ENCODE assay signal across 20 cellular contexts in the genomic region with DNA sequence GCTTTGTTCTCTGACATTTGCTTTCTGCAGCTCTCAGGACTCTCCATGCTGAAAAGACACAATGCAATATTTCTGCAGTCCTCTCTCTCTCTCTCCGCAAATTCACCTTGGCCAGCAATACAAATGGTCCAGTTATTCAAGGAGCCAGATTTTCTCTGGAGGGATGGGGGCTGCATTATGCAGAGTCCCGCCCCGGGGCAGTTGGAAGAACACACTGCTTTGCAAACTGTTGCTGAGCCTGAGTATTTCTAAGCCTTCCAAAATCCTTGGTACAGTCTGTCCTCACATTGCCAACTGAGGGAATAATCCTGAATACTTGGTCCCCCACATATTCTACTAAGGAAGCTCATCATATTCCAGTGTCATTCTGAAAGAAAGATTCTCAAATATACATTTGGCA.
"Had no signal": no experiment of that assay in that cellular context is flagged by ENCODE, and none has a peak within 500 bp of the region (broad histone marks: within the 10 kb centered on the region; RNA-seq: fewer than 3 reads in every experiment).

No MANE protein-coding gene starts in this region.

- H3K4me1 ChIP-seq: upper lobe of right lung had no signal

- H3K4me3 Mint-ChIP-seq: activated naive CD8-positive, alpha-beta T cell treated with anti-CD3 and anti-CD28 coated beads for 36 hours; activated T-cell treated with anti-CD3 and anti-CD28 coated beads, Interleukin-2, amount 50 U/mL, for 24 hours; memory B cell; nephron progenitor cell had no signal

- H3K27ac ChIP-seq: epithelial cell of prostate, thyroid gland, upper lobe of right lung had no signal

- DNase-seq: activated CD4-positive, alpha-beta T cell treated with anti-CD3 and anti-CD28 coated beads for 1 hour; activated CD8-positive, alpha-beta memory T cell treated with anti-CD3 and anti-CD28 coated beads for 24 hours; activated CD8-positive, alpha-beta memory T cell treated with anti-CD3 and anti-CD28 coated beads, Interleukin-2, amount 50 U/mL, for 4 hours; activated naive CD4-positive, alpha-beta T cell treated with Interleukin-2 at 50 U/mL for 16 hours; activated naive CD8-positive, alpha-beta T cell treated with anti-CD3 and anti-CD28 coated beads for 36 hours; activated T-cell treated with anti-CD3 and anti-CD28 coated beads, Interleukin-2, amount 50 U/mL, for 24 hours; glutamatergic neuron; mucosa of descending colon; nephron progenitor cell; stimulated activated CD4-positive, alpha-beta T cell treated with anti-CD3 and anti-CD28 coated beads, Interleukin-12 subunit alpha, Interleukin-12 subunit beta, amount 100 ng/mL, for 4 hours; stimulated activated CD4-positive, alpha-beta T cell treated with anti-CD3 and anti-CD28 coated beads, Interleukin-4, amount 100 ng/mL, for 4 hours; stimulated activated naive CD8-positive, alpha-beta T cell treated with anti-CD3 and anti-CD28 coated beads, Interleukin-15, Interleukin-2, amounts not matched to agents 100 U/mL and 50 U/mL, for 24 hours; T-helper 1 cell; thyroid gland; upper lobe of right lung had no signal

- H3K9me3 Mint-ChIP-seq: activated naive CD8-positive, alpha-beta T cell treated with anti-CD3 and anti-CD28 coated beads for 36 hours; activated T-cell treated with anti-CD3 and anti-CD28 coated beads, Interleukin-2, amount 50 U/mL, for 24 hours; activated T-helper 2 cell treated with anti-CD3 and anti-CD28 coated beads, Interferon-gamma antibody, Interleukin-2, Interleukin-4, amounts not matched to agents 10 μg/mL and 5 μg/mL and 100 μg/mL, durations not matched to agents 14 hours and 24 hours and 36 hours; memory B cell; nephron progenitor cell had no signal

- H3K27me3 Mint-ChIP-seq: activated naive CD8-positive, alpha-beta T cell treated with anti-CD3 and anti-CD28 coated beads for 36 hours; activated T-cell treated with anti-CD3 and anti-CD28 coated beads, Interleukin-2, amount 50 U/mL, for 24 hours had no signal

- H3K4me1 Mint-ChIP-seq: activated naive CD8-positive, alpha-beta T cell treated with anti-CD3 and anti-CD28 coated beads for 36 hours; memory B cell had no signal

- H3K9me3 ChIP-seq: mucosa of descending colon, thyroid gland, upper lobe of right lung had no signal

- FAIRE-seq: bronchial epithelial cell, TTC549 had no signal

- H3K36me3 ChIP-seq: thyroid gland, upper lobe of right lung had no signal

- H3K36me3 Mint-ChIP-seq: activated naive CD8-positive, alpha-beta T cell treated with anti-CD3 and anti-CD28 coated beads for 36 hours; memory B cell had no signal

- ATAC-seq: mucosa of descending colon; stimulated activated naive CD8-positive, alpha-beta T cell treated with anti-CD3 and anti-CD28 coated beads, Interleukin-15, Interleukin-2, amounts not matched to agents 100 U/mL and 50 U/mL, for 24 hours; upper lobe of right lung had no signal

- H3K4me3 ChIP-seq: mucosa of descending colon, thyroid gland, upper lobe of right lung had no signal

- H3K27ac Mint-ChIP-seq: activated naive CD8-positive, alpha-beta T cell treated with anti-CD3 and anti-CD28 coated beads for 36 hours; activated T-cell treated with anti-CD3 and anti-CD28 coated beads, Interleukin-2, amount 50 U/mL, for 24 hours; activated T-helper 2 cell treated with anti-CD3 and anti-CD28 coated beads, Interferon-gamma antibody, Interleukin-2, Interleukin-4, amounts not matched to agents 10 μg/mL and 5 μg/mL and 100 μg/mL, durations not matched to agents 14 hours and 24 hours and 36 hours; memory B cell; nephron progenitor cell had no signal

- H3K27me3 ChIP-seq: thyroid gland, upper lobe of right lung had no signal
